Comparison of ENCODE assay signal across 1 cellular context in the genomic region with DNA sequence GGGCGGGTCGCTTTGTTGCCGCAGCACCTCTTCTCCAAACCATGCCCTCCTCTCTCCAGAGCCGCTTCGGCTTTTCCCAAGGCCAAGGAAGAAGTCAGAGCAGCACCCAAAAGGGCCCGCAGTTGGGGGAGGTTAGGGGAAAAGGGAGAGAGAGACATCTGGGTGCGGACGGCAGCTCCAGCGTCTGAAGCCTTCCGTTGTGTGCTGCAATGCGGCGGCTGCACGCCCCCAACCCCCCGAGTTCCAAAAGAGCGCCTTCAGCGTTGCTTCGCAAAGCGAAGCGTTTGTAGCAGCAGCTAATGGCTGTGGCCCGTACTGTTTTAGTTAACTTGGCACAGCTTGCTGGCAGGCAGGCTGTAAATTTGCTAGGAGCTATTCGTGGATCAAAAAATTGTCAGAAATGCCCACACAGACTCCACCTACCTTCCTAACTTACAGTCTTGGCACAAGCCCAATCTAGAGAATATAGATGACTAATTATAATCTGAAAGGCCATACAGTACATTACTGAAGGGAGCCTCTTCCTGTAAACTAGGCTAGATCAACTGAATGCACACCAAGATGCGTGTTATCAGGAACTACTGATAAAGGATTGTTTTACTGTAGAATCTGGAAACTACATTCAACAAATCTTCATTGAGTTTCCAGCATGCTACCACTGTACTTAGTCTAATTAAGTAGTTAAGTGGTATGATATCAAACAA.
TF ChIP-seq lines count a peak whose summit lies in the region.

No MANE protein-coding gene starts in this region.

TF ChIP-seq in HEK293, 187 proteins besides CTCF, POLR2A, EP300 and RAD21 (continued from another document):
- TF ChIP-seq, protein P1, sequence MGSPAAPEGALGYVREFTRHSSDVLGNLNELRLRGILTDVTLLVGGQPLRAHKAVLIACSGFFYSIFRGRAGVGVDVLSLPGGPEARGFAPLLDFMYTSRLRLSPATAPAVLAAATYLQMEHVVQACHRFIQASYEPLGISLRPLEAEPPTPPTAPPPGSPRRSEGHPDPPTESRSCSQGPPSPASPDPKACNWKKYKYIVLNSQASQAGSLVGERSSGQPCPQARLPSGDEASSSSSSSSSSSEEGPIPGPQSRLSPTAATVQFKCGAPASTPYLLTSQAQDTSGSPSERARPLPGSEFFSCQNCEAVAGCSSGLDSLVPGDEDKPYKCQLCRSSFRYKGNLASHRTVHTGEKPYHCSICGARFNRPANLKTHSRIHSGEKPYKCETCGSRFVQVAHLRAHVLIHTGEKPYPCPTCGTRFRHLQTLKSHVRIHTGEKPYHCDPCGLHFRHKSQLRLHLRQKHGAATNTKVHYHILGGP (tag by site-specific recombination; IDR thresholded peaks at IDR 0.05), result no peak
- TF ChIP-seq, protein P2, sequence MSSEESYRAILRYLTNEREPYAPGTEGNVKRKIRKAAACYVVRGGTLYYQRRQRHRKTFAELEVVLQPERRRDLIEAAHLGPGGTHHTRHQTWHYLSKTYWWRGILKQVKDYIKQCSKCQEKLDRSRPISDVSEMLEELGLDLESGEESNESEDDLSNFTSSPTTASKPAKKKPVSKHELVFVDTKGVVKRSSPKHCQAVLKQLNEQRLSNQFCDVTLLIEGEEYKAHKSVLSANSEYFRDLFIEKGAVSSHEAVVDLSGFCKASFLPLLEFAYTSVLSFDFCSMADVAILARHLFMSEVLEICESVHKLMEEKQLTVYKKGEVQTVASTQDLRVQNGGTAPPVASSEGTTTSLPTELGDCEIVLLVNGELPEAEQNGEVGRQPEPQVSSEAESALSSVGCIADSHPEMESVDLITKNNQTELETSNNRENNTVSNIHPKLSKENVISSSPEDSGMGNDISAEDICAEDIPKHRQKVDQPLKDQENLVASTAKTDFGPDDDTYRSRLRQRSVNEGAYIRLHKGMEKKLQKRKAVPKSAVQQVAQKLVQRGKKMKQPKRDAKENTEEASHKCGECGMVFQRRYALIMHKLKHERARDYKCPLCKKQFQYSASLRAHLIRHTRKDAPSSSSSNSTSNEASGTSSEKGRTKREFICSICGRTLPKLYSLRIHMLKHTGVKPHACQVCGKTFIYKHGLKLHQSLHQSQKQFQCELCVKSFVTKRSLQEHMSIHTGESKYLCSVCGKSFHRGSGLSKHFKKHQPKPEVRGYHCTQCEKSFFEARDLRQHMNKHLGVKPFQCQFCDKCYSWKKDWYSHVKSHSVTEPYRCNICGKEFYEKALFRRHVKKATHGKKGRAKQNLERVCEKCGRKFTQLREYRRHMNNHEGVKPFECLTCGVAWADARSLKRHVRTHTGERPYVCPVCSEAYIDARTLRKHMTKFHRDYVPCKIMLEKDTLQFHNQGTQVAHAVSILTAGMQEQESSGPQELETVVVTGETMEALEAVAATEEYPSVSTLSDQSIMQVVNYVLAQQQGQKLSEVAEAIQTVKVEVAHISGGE (tag by site-specific recombination; conservative IDR thresholded peaks at IDR 0.05; ENCODE audit: low read depth), result 0 out of 2 replicates have a peak, but pooled peaks have one; percentile 2
- no peak for TF ChIP-seq SALL2 (tag by site-specific recombination; IDR thresholded peaks at IDR 0.05; ENCODE audit: borderline replicate concordance)
- TF ChIP-seq KLF9 (tag by site-specific recombination; IDR thresholded peaks at IDR 0.05; ENCODE audit: low read depth), result 0 out of 2 replicates have a peak, but pooled peaks have one; percentile 2
- no peak for TF ChIP-seq ZNF544 (tag by site-specific recombination; IDR thresholded peaks at IDR 0.05)
- TF ChIP-seq ZNF558 (tag by site-specific recombination; IDR thresholded peaks at IDR 0.05), result no peak
- no peak for TF ChIP-seq ZNF596 (tag by site-specific recombination; IDR thresholded peaks at IDR 0.05)
- TF ChIP-seq ZNF169 (tag by site-specific recombination; IDR thresholded peaks at IDR 0.05), result no peak
- no peak for TF ChIP-seq ZNF311 (tag by site-specific recombination; IDR thresholded peaks at IDR 0.05; ENCODE audit: borderline replicate concordance)
- no peak for TF ChIP-seq IKZF3 (tag by site-specific recombination; IDR thresholded peaks at IDR 0.05)
- TF ChIP-seq ZNF561 (tag by site-specific recombination; IDR thresholded peaks at IDR 0.05; ENCODE audit: borderline replicate concordance), result 0 out of 2 replicates have a peak, but pooled peaks have one; percentile 6
- TF ChIP-seq, protein P3, sequence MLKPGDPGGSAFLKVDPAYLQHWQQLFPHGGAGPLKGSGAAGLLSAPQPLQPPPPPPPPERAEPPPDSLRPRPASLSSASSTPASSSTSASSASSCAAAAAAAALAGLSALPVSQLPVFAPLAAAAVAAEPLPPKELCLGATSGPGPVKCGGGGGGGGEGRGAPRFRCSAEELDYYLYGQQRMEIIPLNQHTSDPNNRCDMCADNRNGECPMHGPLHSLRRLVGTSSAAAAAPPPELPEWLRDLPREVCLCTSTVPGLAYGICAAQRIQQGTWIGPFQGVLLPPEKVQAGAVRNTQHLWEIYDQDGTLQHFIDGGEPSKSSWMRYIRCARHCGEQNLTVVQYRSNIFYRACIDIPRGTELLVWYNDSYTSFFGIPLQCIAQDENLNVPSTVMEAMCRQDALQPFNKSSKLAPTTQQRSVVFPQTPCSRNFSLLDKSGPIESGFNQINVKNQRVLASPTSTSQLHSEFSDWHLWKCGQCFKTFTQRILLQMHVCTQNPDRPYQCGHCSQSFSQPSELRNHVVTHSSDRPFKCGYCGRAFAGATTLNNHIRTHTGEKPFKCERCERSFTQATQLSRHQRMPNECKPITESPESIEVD (tag by site-specific recombination; IDR thresholded peaks at IDR 0.05), result no peak; the same call in 1 of the 2 replicates
- no peak for TF ChIP-seq YY1 (tag by site-specific recombination; IDR thresholded peaks at IDR 0.05)
- no peak for TF ChIP-seq ZNF621 (tag by site-specific recombination; IDR thresholded peaks at IDR 0.05)
- TF ChIP-seq ZNF23 (tag by site-specific recombination; IDR thresholded peaks at IDR 0.05; ENCODE audit: borderline replicate concordance), result no peak
- TF ChIP-seq, protein P4, sequence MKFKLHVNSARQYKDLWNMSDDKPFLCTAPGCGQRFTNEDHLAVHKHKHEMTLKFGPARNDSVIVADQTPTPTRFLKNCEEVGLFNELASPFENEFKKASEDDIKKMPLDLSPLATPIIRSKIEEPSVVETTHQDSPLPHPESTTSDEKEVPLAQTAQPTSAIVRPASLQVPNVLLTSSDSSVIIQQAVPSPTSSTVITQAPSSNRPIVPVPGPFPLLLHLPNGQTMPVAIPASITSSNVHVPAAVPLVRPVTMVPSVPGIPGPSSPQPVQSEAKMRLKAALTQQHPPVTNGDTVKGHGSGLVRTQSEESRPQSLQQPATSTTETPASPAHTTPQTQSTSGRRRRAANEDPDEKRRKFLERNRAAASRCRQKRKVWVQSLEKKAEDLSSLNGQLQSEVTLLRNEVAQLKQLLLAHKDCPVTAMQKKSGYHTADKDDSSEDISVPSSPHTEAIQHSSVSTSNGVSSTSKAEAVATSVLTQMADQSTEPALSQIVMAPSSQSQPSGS (tag by site-specific recombination; IDR thresholded peaks at IDR 0.05; ENCODE audit: low read depth), result no peak
- TF ChIP-seq, protein P5, sequence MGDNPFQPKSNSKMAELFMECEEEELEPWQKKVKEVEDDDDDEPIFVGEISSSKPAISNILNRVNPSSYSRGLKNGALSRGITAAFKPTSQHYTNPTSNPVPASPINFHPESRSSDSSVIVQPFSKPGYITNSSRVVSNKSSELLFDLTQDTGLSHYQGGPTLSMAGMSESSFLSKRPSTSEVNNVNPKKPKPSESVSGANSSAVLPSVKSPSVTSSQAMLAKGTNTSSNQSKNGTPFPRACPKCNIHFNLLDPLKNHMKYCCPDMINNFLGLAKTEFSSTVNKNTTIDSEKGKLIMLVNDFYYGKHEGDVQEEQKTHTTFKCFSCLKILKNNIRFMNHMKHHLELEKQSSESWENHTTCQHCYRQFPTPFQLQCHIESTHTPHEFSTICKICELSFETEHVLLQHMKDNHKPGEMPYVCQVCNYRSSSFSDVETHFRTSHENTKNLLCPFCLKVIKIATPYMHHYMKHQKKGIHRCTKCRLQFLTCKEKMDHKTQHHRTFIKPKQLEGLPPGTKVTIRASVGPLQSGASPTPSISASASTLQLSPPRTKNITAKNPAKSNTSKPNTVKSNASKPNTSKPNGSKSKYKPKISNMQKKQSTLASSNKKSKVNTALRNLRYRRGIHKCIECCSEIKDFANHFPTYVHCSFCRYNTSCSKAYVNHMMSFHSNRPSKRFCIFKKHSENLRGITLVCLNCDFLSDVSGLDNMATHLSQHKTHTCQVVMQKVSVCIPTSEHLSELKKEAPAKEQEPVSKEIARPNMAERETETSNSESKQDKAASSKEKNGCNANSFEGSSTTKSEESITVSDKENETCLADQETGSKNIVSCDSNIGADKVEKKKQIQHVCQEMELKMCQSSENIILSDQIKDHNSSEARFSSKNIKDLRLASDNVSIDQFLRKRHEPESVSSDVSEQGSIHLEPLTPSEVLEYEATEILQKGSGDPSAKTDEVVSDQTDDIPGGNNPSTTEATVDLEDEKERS (tag by site-specific recombination; IDR thresholded peaks at IDR 0.05), result no peak
- TF ChIP-seq, protein P6, sequence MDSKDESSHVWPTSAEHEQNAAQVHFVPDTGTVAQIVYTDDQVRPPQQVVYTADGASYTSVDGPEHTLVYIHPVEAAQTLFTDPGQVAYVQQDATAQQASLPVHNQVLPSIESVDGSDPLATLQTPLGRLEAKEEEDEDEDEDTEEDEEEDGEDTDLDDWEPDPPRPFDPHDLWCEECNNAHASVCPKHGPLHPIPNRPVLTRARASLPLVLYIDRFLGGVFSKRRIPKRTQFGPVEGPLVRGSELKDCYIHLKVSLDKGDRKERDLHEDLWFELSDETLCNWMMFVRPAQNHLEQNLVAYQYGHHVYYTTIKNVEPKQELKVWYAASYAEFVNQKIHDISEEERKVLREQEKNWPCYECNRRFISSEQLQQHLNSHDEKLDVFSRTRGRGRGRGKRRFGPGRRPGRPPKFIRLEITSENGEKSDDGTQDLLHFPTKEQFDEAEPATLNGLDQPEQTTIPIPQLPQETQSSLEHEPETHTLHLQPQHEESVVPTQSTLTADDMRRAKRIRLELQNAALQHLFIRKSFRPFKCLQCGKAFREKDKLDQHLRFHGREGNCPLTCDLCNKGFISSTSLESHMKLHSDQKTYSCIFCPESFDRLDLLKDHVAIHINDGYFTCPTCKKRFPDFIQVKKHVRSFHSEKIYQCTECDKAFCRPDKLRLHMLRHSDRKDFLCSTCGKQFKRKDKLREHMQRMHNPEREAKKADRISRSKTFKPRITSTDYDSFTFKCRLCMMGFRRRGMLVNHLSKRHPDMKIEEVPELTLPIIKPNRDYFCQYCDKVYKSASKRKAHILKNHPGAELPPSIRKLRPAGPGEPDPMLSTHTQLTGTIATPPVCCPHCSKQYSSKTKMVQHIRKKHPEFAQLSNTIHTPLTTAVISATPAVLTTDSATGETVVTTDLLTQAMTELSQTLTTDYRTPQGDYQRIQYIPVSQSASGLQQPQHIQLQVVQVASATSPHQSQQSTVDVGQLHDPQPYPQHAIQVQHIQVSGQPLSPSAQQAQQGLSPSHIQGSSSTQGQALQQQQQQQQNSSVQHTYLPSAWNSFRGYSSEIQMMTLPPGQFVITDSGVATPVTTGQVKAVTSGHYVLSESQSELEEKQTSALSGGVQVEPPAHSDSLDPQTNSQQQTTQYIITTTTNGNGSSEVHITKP (tag by site-specific recombination; IDR thresholded peaks at IDR 0.05), result 0 out of 2 replicates have a peak, but pooled peaks have one; percentile 49
- TF ChIP-seq ZNF211 (tag by site-specific recombination; IDR thresholded peaks at IDR 0.05; ENCODE audit: low read depth), result no peak
- no peak for TF ChIP-seq ZNF426 (tag by site-specific recombination; IDR thresholded peaks at IDR 0.05)
- no peak for TF ChIP-seq ZIC2 (tag by site-specific recombination; IDR thresholded peaks at IDR 0.05)
- no peak for TF ChIP-seq SP7 (tag by site-specific recombination; IDR thresholded peaks at IDR 0.05)
- no peak for TF ChIP-seq ZNF221 (tag by site-specific recombination; IDR thresholded peaks at IDR 0.05; ENCODE audit: borderline replicate concordance)
- TF ChIP-seq ZFP69B (tag by site-specific recombination; IDR thresholded peaks at IDR 0.05), result 0 out of 2 replicates have a peak, but pooled peaks have one; percentile 2
- no peak for TF ChIP-seq ZNF202 (tag by site-specific recombination; IDR thresholded peaks at IDR 0.05; ENCODE audit: borderline replicate concordance)
- TF ChIP-seq ZEB2 (tag by site-specific recombination; IDR thresholded peaks at IDR 0.05), result no peak
- TF ChIP-seq ZNF768 (tag by site-specific recombination; IDR thresholded peaks at IDR 0.05), result no peak
- TF ChIP-seq, protein P7, sequence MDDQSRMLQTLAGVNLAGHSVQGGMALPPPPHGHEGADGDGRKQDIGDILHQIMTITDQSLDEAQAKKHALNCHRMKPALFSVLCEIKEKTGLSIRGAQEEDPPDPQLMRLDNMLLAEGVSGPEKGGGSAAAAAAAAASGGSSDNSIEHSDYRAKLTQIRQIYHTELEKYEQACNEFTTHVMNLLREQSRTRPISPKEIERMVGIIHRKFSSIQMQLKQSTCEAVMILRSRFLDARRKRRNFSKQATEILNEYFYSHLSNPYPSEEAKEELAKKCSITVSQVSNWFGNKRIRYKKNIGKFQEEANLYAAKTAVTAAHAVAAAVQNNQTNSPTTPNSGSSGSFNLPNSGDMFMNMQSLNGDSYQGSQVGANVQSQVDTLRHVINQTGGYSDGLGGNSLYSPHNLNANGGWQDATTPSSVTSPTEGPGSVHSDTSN (CRISPR knock-in tag; IDR thresholded peaks at IDR 0.05), result no peak
- peak; percentile 3; the same call in 1 of the 2 replicates for TF ChIP-seq ZFHX2 (tag by site-specific recombination; conservative IDR thresholded peaks at IDR 0.05)
